23 cellular contexts compared by ENCODE assay signal in the genomic region with DNA sequence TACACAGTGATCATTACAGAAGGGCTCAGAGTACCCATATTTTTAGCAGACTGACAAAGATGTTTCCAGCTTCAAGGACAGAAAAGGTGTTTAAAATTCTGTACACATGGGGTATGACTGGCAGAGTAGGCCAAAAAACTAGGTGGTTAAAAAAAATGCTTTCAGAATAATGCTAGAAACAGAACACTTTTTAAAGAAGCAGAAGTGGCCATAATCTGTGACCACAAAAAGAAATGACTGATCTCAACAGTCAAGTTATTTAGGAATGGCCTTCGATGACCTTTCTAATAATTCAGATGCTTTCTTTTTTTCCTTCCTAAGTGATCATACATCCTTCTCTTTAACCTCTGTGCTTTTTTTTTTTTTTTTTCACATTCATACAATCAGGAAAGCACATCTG. TPM values are rescaled to one million over a fixed set of nuclear protein-coding genes. Genes with fewer than 3 reads are reported as not detected.
A peak's percentile ranks its signal among the peaks of the same experiment; 100 is the strongest.
DNase-seq lines count a peak whose midpoint lies in the region; ATAC-seq and TF ChIP-seq lines count a peak whose summit lies in the region.
"Had no signal": no experiment of that assay in that cellular context is flagged by ENCODE, and none has a peak within 500 bp of the region (broad histone marks: within the 10 kb centered on the region; RNA-seq: fewer than 3 reads in every experiment).

No MANE protein-coding gene starts in this region.

- no peaks in the 10 kb centered on the region for H4K20me1 ChIP-seq in hepatocyte (ENCODE audit: insufficient read depth, poor library complexity, severe bottlenecking)

- H2AFZ ChIP-seq in hepatocyte, result no peak overlapping the region

- ATAC-seq in GM18858 (IDR thresholded peaks at IDR 0.05; ENCODE audit: unreplicated experiment), result peak; percentile 76
- ATAC-seq in GM21723 (IDR thresholded peaks at IDR 0.05; ENCODE audit: unreplicated experiment), result peak; percentile 78
- ATAC-seq in heart right ventricle, result no peak
- ATAC-seq: T-cell had no signal

- in situ Hi-C loops in HAP-1 (cut with MboI; ENCODE audit: low sequenced_read_pairs), result no loop called here

- H3K9me2 ChIP-seq in hepatocyte (replicated peaks; ENCODE audit: insufficient read depth), result no peaks in the 10 kb centered on the region

- H3K27me3 ChIP-seq in heart right ventricle (peaks cover 0 to 1% (median 0%) of the 10 kb centered on the region in 7 donors), HAP-1 (ENCODE audit: low read depth) (no peaks in the 10 kb centered on the region), hepatocyte (peaks cover 5% of the 10 kb centered on the region)

- DNase-seq in MV-4-11 (lab: John Stamatoyannopoulos, UW) (peak; percentile 79), globus pallidus (ENCODE audit: low spot score) (peak; percentile 11), heart right ventricle (no peak), HAP-1 (ENCODE audit: low spot score in 2 of 2) (no peak), NCI-H2227 (lab: John Stamatoyannopoulos, UW; ENCODE audit: unreplicated experiment) (no peak), hepatocyte (ENCODE audit: low spot score) (no peak)
- DNase-seq: activated CD4-positive, alpha-beta T cell treated with anti-CD3 and anti-CD28 coated beads, Interleukin-2, amount 50 U/mL, for 4 hours; activated CD8-positive, alpha-beta memory T cell treated with anti-CD3 and anti-CD28 coated beads, Interleukin-2, amount 50 U/mL, for 48 hours; islet precursor cell; NCI-H1105; NCI-H2081 treated with DMSO at 0.1 percent for 48 hours; NCI-H510A treated with DMSO at 0.1 percent for 48 hours; SHP77; stimulated activated CD4-positive, alpha-beta T cell treated with anti-CD3 and anti-CD28 coated beads, Interleukin-4, amount 100 ng/mL, for 24 hours; T-cell had no signal

- no peak overlapping the region for H3K4me3 ChIP-seq in heart right ventricle
- no peak overlapping the region for H3K4me3 ChIP-seq in HAP-1
- no peak overlapping the region for H3K4me3 ChIP-seq in hepatocyte
- H3K4me3 ChIP-seq: lung had no signal

- H3K36me3 ChIP-seq in heart right ventricle (no peaks in the 10 kb centered on the region), HAP-1 (replicated peaks) (no peaks in the 10 kb centered on the region), hepatocyte (replicated peaks; ENCODE audit: insufficient read depth, low read depth) (no peaks in the 10 kb centered on the region)
- H3K36me3 ChIP-seq: tibial nerve had no signal

- intact Hi-C loops in heart right ventricle (cut with DNase I), result loop anchor here in 1 of 10 donors (10.0 kb wide), 1 partner anchor 45 kb away; no protein-coding TSS in a partner anchor

- WGBS in heart right ventricle, 2 donors, result 81 to 94% methylated on average over 1 of the region's 1 CpG
- 100% methylated on average over 1 of the region's 1 CpG for WGBS in hepatocyte (ENCODE audit: low lambda C conversion rate, missing lambda C conversion rate)

- H3K27ac ChIP-seq in heart right ventricle, result peak overlapping the region in 2 of 10 donors; percentile 1 to 55
- H3K27ac ChIP-seq in hepatocyte, result no peak overlapping the region
- H3K27ac ChIP-seq: C4-2B, tibial nerve had no signal

- TF ChIP-seq CTCF in heart right ventricle (IDR thresholded peaks at IDR 0.05), result no peak
- TF ChIP-seq CTCF in hepatocyte (IDR thresholded peaks at IDR 0.05; ENCODE audit: poor library complexity), result no peak

- no peak overlapping the region for H3K4me2 ChIP-seq in hepatocyte

- peaks cover 0 to 31% (median 10%) of the 10 kb centered on the region in 9 donors for H3K4me1 ChIP-seq in heart right ventricle
- H3K4me1 ChIP-seq in HAP-1, result no peaks in the 10 kb centered on the region
- H3K4me1 ChIP-seq in hepatocyte (ENCODE audit: insufficient read depth), result peaks cover 7% of the 10 kb centered on the region

- H3K9me3 ChIP-seq in heart right ventricle (no peaks in the 10 kb centered on the region), HAP-1 (no peaks in the 10 kb centered on the region), hepatocyte (ENCODE audit: low read depth) (no peaks in the 10 kb centered on the region)
- H3K9me3 ChIP-seq: tibial nerve had no signal

- no peaks in the 10 kb centered on the region for H3K79me2 ChIP-seq in hepatocyte

RNA-seq across cellular contexts. Expression of a gene that starts 4.1 kb away (rescaled TPM):
- total RNA-seq in heart right ventricle (10 to 100 TPM in 6 of 10 donors, 1 to 10 TPM in 3, under 1 TPM in 1; 0.94 to 37.2 (median 13.5) TPM), hepatocyte (12.8 and 14.9 TPM in 2 replicates)
- polyA plus RNA-seq in heart right ventricle (1 to 10 TPM in 1 of 2 donors, under 1 TPM in 1; 0.07 to 1.8 TPM), hepatocyte (4.9 and 21.6 TPM in 2 replicates)
- total RNA-seq: endothelial cell of umbilical vein, fibroblast of villous mesenchyme had no signal
- polyA plus RNA-seq: AG04450, endothelial cell of umbilical vein had no signal

Comparison
In these comparisons a context has a peak if more than half of its experiments do, and no peak if none do; other contexts are left out.
1. ATAC-seq: peak in GM18858 (single experiment) and GM21723 (single experiment); none in heart right ventricle (0 of 8).
2. DNase-seq: peak in MV-4-11 (single experiment) and globus pallidus (single experiment); none in heart right ventricle (0 of 2), HAP-1 (0 of 2), NCI-H2227 (single experiment) and hepatocyte (single experiment).